ENCODE assay signal across 7 cellular contexts in genomic region chr1:47664896-47665295, GRCh38.
A peak's percentile ranks its signal among the peaks of the same experiment; 100 is the strongest.
DNase-seq lines count a peak whose midpoint lies in the region; TF ChIP-seq lines count a peak whose summit lies in the region.
"Not testable (repeated sequence)": the region's sequence is repeated elsewhere in the genome, so short reads cannot be mapped to it uniquely, and the experiment has no call there.

No MANE protein-coding gene starts in this region.

- H3K4me3 ChIP-seq in coronary artery, stomach, vagina: not testable (repeated sequence)

- peak; percentile 41 for DNase-seq in activated CD8-positive, alpha-beta memory T cell treated with anti-CD3 and anti-CD28 coated beads for 24 hours
- peak; percentile 17 for DNase-seq in coronary artery (ENCODE audit: low spot score)
- DNase-seq in islet precursor cell: peak; percentile 26
- peak; percentile 53 for DNase-seq in osteocyte (ENCODE audit: extremely low spot score, unreplicated experiment)
- peak; percentile 8 for DNase-seq in stomach
- DNase-seq in type B pancreatic cell (ENCODE audit: extremely low spot score, unreplicated experiment): peak; percentile 44
- peak; percentile 11 to 19 for DNase-seq in vagina (ENCODE audit: extremely low spot score in 2 of 2)

- not testable (repeated sequence) for H3K36me3 Mint-ChIP-seq in osteocyte (ENCODE audit: unreplicated experiment); type B pancreatic cell

- TF ChIP-seq POLR2A in stomach (IDR thresholded peaks at IDR 0.05); vagina (IDR thresholded peaks at IDR 0.05): not testable (repeated sequence)

- intact Hi-C loops in stomach (cut with DNase I; ENCODE audit: low total_unique reads); vagina (cut with DNase I): not testable (repeated sequence)

- H3K9me3 ChIP-seq in stomach, vagina: not testable (repeated sequence)

- TF ChIP-seq CTCF in coronary artery (IDR thresholded peaks at IDR 0.05); osteocyte (IDR thresholded peaks at IDR 0.05); stomach (IDR thresholded peaks at IDR 0.05); type B pancreatic cell (conservative IDR thresholded peaks at IDR 0.05); vagina (IDR thresholded peaks at IDR 0.05): not testable (repeated sequence)

- H3K36me3 ChIP-seq in stomach, vagina: not testable (repeated sequence)

- H3K27ac ChIP-seq in coronary artery, stomach, vagina: not testable (repeated sequence)

- 85 to 92% (median 90%) methylated on average over 8 of the region's 8 CpGs for WGBS in stomach, 5 donors

- not testable (repeated sequence) for TF ChIP-seq EP300 in stomach (IDR thresholded peaks at IDR 0.05)

- H3K27me3 Mint-ChIP-seq in osteocyte (ENCODE audit: unreplicated experiment): not testable (repeated sequence)
- H3K27me3 Mint-ChIP-seq in type B pancreatic cell: peaks cover 17% of the 10 kb centered on the region

- not testable (repeated sequence) for H3K4me1 ChIP-seq in stomach, vagina

- H3K9me3 Mint-ChIP-seq in osteocyte (ENCODE audit: unreplicated experiment); type B pancreatic cell: not testable (repeated sequence)

- not testable (repeated sequence) for H3K4me3 Mint-ChIP-seq in osteocyte (ENCODE audit: unreplicated experiment); type B pancreatic cell

- not testable (repeated sequence) for H3K4me1 Mint-ChIP-seq in osteocyte (ENCODE audit: unreplicated experiment); type B pancreatic cell (ENCODE audit: unreplicated experiment)

- H3K27ac Mint-ChIP-seq in osteocyte (ENCODE audit: unreplicated experiment); type B pancreatic cell: not testable (repeated sequence)

- not testable (repeated sequence) for H3K27me3 ChIP-seq in stomach, vagina
